1 cellular context compared by ENCODE assay signal in genomic region chr4:55345980-55346850, GRCh38.
TF ChIP-seq lines count a peak whose summit lies in the region.

TSS of gene SRD5A3 (plus strand) at chr4:55346242. CDS start at chr4:55346337, 95 bp downstream.

TF ChIP-seq in HepG2, 621 proteins besides CTCF, POLR2A, EP300 and RAD21 (continued from another document and continues in another):
- TF ChIP-seq ZNF512B (CRISPR knock-in tag; IDR thresholded peaks at IDR 0.05; ENCODE audit: borderline replicate concordance), result no peak
- no peak for TF ChIP-seq ZNF569 (CRISPR knock-in tag; IDR thresholded peaks at IDR 0.05; ENCODE audit: borderline replicate concordance)
- no peak for TF ChIP-seq SNAI1 (CRISPR knock-in tag; IDR thresholded peaks at IDR 0.05; ENCODE audit: borderline replicate concordance)
- peak; percentile 72; the same call in 1 of the 2 replicates for TF ChIP-seq ZNF414 (CRISPR knock-in tag; IDR thresholded peaks at IDR 0.05)
- TF ChIP-seq ZNF784 (CRISPR knock-in tag; IDR thresholded peaks at IDR 0.05; ENCODE audit: borderline replicate concordance), result no peak
- peak; percentile 73; the same call in 1 of the 2 replicates for TF ChIP-seq HNF1B (CRISPR knock-in tag; IDR thresholded peaks at IDR 0.05)
- peak; percentile 18; the same call in 1 of the 2 replicates for TF ChIP-seq HDAC2 (CRISPR knock-in tag; IDR thresholded peaks at IDR 0.05)
- TF ChIP-seq ZNF543 (CRISPR knock-in tag; IDR thresholded peaks at IDR 0.05), result peak; percentile 22; the same call in 1 of the 2 replicates
- no peak for TF ChIP-seq NBN (conservative IDR thresholded peaks at IDR 0.05)
- TF ChIP-seq ZBTB20 (CRISPR knock-in tag; IDR thresholded peaks at IDR 0.05; ENCODE audit: borderline replicate concordance, low read depth), result peak; percentile 31; the same call in 1 of the 2 replicates
- TF ChIP-seq ZNF431 (CRISPR knock-in tag; IDR thresholded peaks at IDR 0.05; ENCODE audit: borderline replicate concordance, low read depth), result peak; percentile 87; the same call in 1 of the 2 replicates
- no peak for TF ChIP-seq ZNF550 (CRISPR knock-in tag; IDR thresholded peaks at IDR 0.05; ENCODE audit: borderline replicate concordance)
- TF ChIP-seq NFKBIZ (CRISPR knock-in tag; IDR thresholded peaks at IDR 0.05), result no peak
- TF ChIP-seq ZBTB46 (CRISPR knock-in tag; IDR thresholded peaks at IDR 0.05; ENCODE audit: borderline replicate concordance), result no peak
- no peak for TF ChIP-seq HOXA9 (CRISPR knock-in tag; IDR thresholded peaks at IDR 0.05; ENCODE audit: borderline replicate concordance)
- no peak for TF ChIP-seq PRDM4 (CRISPR knock-in tag; IDR thresholded peaks at IDR 0.05; ENCODE audit: borderline replicate concordance)
- no peak; the same call in 1 of the 2 replicates for TF ChIP-seq TOE1 (CRISPR knock-in tag; IDR thresholded peaks at IDR 0.05)
- no peak for TF ChIP-seq NONO (IDR thresholded peaks at IDR 0.05)
- TF ChIP-seq NONO (CRISPR knock-in tag; conservative IDR thresholded peaks at IDR 0.05), result peak; percentile 66; the same call in 1 of the 2 replicates
- TF ChIP-seq E2F5 (CRISPR knock-in tag; conservative IDR thresholded peaks at IDR 0.05), result peak; percentile 60
- no peak for TF ChIP-seq ZNF12 (CRISPR knock-in tag; IDR thresholded peaks at IDR 0.05)
- TF ChIP-seq PAX8 (CRISPR knock-in tag; IDR thresholded peaks at IDR 0.05; ENCODE audit: borderline replicate concordance), result no peak; the same call in 1 of the 2 replicates
- TF ChIP-seq ZNF468 (CRISPR knock-in tag; IDR thresholded peaks at IDR 0.05), result 0 out of 2 replicates have a peak, but pooled peaks have one; percentile 77
- TF ChIP-seq BCL6 (CRISPR knock-in tag; IDR thresholded peaks at IDR 0.05), result 0 out of 2 replicates have a peak, but pooled peaks have one; percentile 22
- TF ChIP-seq ZNF382 (CRISPR knock-in tag; IDR thresholded peaks at IDR 0.05; ENCODE audit: borderline replicate concordance), result no peak
- TF ChIP-seq ZEB1 (IDR thresholded peaks at IDR 0.05; ENCODE audit: insufficient replicate concordance, low read depth), result no peak
- no peak for TF ChIP-seq SRSF1 (optimal IDR thresholded peaks at IDR 0.05; ENCODE audit: low read depth, low read length)
- peak; percentile 44; the same call in 1 of the 2 replicates for TF ChIP-seq ZNF441 (CRISPR knock-in tag; IDR thresholded peaks at IDR 0.05; ENCODE audit: borderline replicate concordance)
- TF ChIP-seq HNRNPUL1 (IDR thresholded peaks at IDR 0.05; ENCODE audit: low read depth, low read length), result no peak
- no peak for TF ChIP-seq TCF12 (IDR thresholded peaks at IDR 0.05)
- peak; percentile 31; the same call in 1 of the 2 replicates for TF ChIP-seq TCF12 (CRISPR knock-in tag; IDR thresholded peaks at IDR 0.05)
- no peak; the same call in none of the 2 replicates for TF ChIP-seq FOXA3 (CRISPR knock-in tag; IDR thresholded peaks at IDR 0.05)
- 0 out of 2 replicates have a peak, but pooled peaks have one; percentile 8 for TF ChIP-seq TP53 (CRISPR knock-in tag; conservative IDR thresholded peaks at IDR 0.05)
- no peak for TF ChIP-seq RFXANK (CRISPR knock-in tag; IDR thresholded peaks at IDR 0.05)
- peak in 1 of 2 experiments; percentile 27; a peak in 1 of 4 replicates for TF ChIP-seq REST (IDR thresholded peaks at IDR 0.05; ENCODE audit: borderline replicate concordance in 1 of 2, low read depth in 1 of 2, low read length in 2 of 2)
- no peak for TF ChIP-seq GRHL1 (CRISPR knock-in tag; conservative IDR thresholded peaks at IDR 0.05)
- peak; percentile 85 for TF ChIP-seq KDM2A (CRISPR knock-in tag; IDR thresholded peaks at IDR 0.05; ENCODE audit: borderline replicate concordance, low read depth)
- no peak for TF ChIP-seq RFX3 (CRISPR knock-in tag; IDR thresholded peaks at IDR 0.05)
- TF ChIP-seq MAX (IDR thresholded peaks at IDR 0.05), result peak; percentile 93
- no peak for TF ChIP-seq RFX1 (IDR thresholded peaks at IDR 0.05)
- TF ChIP-seq JDP2 (CRISPR knock-in tag; IDR thresholded peaks at IDR 0.05; ENCODE audit: borderline replicate concordance), result no peak
- no peak for TF ChIP-seq TRIM22 (IDR thresholded peaks at IDR 0.05)
- TF ChIP-seq GFI1 (CRISPR knock-in tag; IDR thresholded peaks at IDR 0.05; ENCODE audit: borderline replicate concordance), result peak; percentile 18; the same call in 1 of the 2 replicates
- TF ChIP-seq ZNF766 (CRISPR knock-in tag; IDR thresholded peaks at IDR 0.05; ENCODE audit: borderline replicate concordance), result no peak
- no peak for TF ChIP-seq ZNF589 (CRISPR knock-in tag; conservative IDR thresholded peaks at IDR 0.05)
- no peak for TF ChIP-seq SMARCC2 (IDR thresholded peaks at IDR 0.05)
